Comparison of ENCODE assay signal across 1 cellular context in genomic region chr6:21947751-21948386, GRCh38.
A peak's percentile ranks its signal among the peaks of the same experiment; 100 is the strongest.
TF ChIP-seq lines count a peak whose summit lies in the region.

No MANE protein-coding gene starts in this region.

TF ChIP-seq in HEK293, 187 proteins besides CTCF, POLR2A, EP300 and RAD21 (continued from another document and continues in another):
- TF ChIP-seq FEZF1 (tag by site-specific recombination; IDR thresholded peaks at IDR 0.05) (peak; percentile 66), GLIS1 (tag by site-specific recombination; IDR thresholded peaks at IDR 0.05) (no peak), PRDM6 (tag by site-specific recombination; IDR thresholded peaks at IDR 0.05) (peak; percentile 90), ZSCAN4 (tag by site-specific recombination; IDR thresholded peaks at IDR 0.05) (no peak), ZNF146 (tag by site-specific recombination; IDR thresholded peaks at IDR 0.05) (no peak), ELK4 (IDR thresholded peaks at IDR 0.05; ENCODE audit: borderline replicate concordance, low read depth, low read length) (no peak), ZNF184 (tag by site-specific recombination; IDR thresholded peaks at IDR 0.05) (no peak), ZNF211 (tag by site-specific recombination; IDR thresholded peaks at IDR 0.05; ENCODE audit: low read depth) (no peak), MZF1 (tag by site-specific recombination; IDR thresholded peaks at IDR 0.05; ENCODE audit: borderline replicate concordance) (no peak), ZNF645 (tag by site-specific recombination; IDR thresholded peaks at IDR 0.05) (no peak), RBAK (tag by site-specific recombination; IDR thresholded peaks at IDR 0.05) (no peak), SCRT2 (tag by site-specific recombination; IDR thresholded peaks at IDR 0.05) (no peak), ZNF18 (tag by site-specific recombination; IDR thresholded peaks at IDR 0.05) (0 out of 2 replicates have a peak, but pooled peaks have one; percentile 25), ZNF391 (tag by site-specific recombination; IDR thresholded peaks at IDR 0.05; ENCODE audit: borderline replicate concordance, low read depth) (no peak), ZBTB11 (tag by site-specific recombination; conservative IDR thresholded peaks at IDR 0.05; ENCODE audit: low read depth) (no peak), ZNF248 (tag by site-specific recombination; IDR thresholded peaks at IDR 0.05) (no peak), BCL6B (tag by site-specific recombination; IDR thresholded peaks at IDR 0.05) (no peak), MEIS1 (CRISPR knock-in tag; IDR thresholded peaks at IDR 0.05; ENCODE audit: borderline replicate concordance) (no peak), ZNF362 (tag by site-specific recombination; IDR thresholded peaks at IDR 0.05) (no peak; the same call in 1 of the 2 replicates), ZNF571 (tag by site-specific recombination; IDR thresholded peaks at IDR 0.05) (no peak), KLF10 (tag by site-specific recombination; IDR thresholded peaks at IDR 0.05) (no peak), ZNF777 (tag by site-specific recombination; IDR thresholded peaks at IDR 0.05; ENCODE audit: borderline replicate concordance) (no peak), ZNF791 (tag by site-specific recombination; IDR thresholded peaks at IDR 0.05) (no peak), HOXC10 (CRISPR knock-in tag; IDR thresholded peaks at IDR 0.05) (no peak), ZNF704 (tag by site-specific recombination; IDR thresholded peaks at IDR 0.05) (no peak), ZNF530 (tag by site-specific recombination; IDR thresholded peaks at IDR 0.05; ENCODE audit: low read depth) (no peak), PRDM10 (tag by site-specific recombination; IDR thresholded peaks at IDR 0.05) (peak; percentile 58), ZNF433 (tag by site-specific recombination; IDR thresholded peaks at IDR 0.05; ENCODE audit: low read depth) (no peak), ZNF202 (tag by site-specific recombination; IDR thresholded peaks at IDR 0.05; ENCODE audit: borderline replicate concordance) (no peak), SP2 (tag by site-specific recombination; IDR thresholded peaks at IDR 0.05) (no peak), ZNF37A (tag by site-specific recombination; IDR thresholded peaks at IDR 0.05) (no peak), ZNF580 (tag by site-specific recombination; IDR thresholded peaks at IDR 0.05) (no peak), OVOL3 (tag by site-specific recombination; IDR thresholded peaks at IDR 0.05) (no peak), ZNF692 (tag by site-specific recombination; IDR thresholded peaks at IDR 0.05) (0 out of 2 replicates have a peak, but pooled peaks have one; percentile 14), ZNF335 (tag by site-specific recombination; conservative IDR thresholded peaks at IDR 0.05) (no peak; the same call in 1 of the 2 replicates), ZNF626 (tag by site-specific recombination; IDR thresholded peaks at IDR 0.05) (no peak), ZNF169 (tag by site-specific recombination; IDR thresholded peaks at IDR 0.05) (no peak), ZNF223 (tag by site-specific recombination; IDR thresholded peaks at IDR 0.05) (no peak)
